ENCODE assay signal across 13 cellular contexts in the genomic region with DNA sequence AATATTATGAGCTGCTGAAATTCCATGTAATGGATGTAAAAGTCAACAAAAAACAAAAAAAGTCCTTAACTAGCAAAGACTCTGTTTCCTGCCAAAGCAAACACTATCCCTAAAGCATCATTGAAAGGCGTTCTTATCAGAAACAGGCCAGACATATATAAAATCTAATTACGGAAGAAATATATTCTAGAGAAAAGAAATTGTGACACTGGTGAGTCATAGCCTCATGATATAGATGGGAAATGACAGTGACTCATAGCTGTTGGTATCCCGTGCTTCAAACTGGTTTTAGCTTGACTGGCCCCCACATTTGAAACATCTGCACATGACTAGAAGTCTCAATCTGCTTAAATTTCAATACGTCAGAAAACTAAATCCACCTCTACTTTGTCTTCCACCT.
DNase-seq lines count a peak whose midpoint lies in the region; ATAC-seq and TF ChIP-seq lines count a peak whose summit lies in the region.
"Had no signal": no experiment of that assay in that cellular context is flagged by ENCODE, and none has a peak within 500 bp of the region (broad histone marks: within the 10 kb centered on the region; RNA-seq: fewer than 3 reads in every experiment).

No MANE protein-coding gene starts in this region.

- TF ChIP-seq CTCF in IMR-90 (conservative IDR thresholded peaks at IDR 0.05; ENCODE audit: low read depth, low read length) (no peak), fibroblast of mammary gland (conservative IDR thresholded peaks at IDR 0.05; ENCODE audit: control insufficient read depth, insufficient read depth, low read depth, low read length) (no peak), psoas muscle (IDR thresholded peaks at IDR 0.05) (no peak)

- H2BK120ac ChIP-seq in IMR-90 (ENCODE audit: low read depth, low read length) = no peak overlapping the region

- H3K27me3 ChIP-seq in IMR-90 (ENCODE audit: control insufficient read depth, insufficient read depth, low read length) = no peaks in the 10 kb centered on the region
- H3K27me3 ChIP-seq in psoas muscle (ENCODE audit: insufficient read depth in 3 of 3, low read length in 2 of 3) = no peaks in the 10 kb centered on the region
- H3K27me3 ChIP-seq: uterus had no signal

- dilution Hi-C loops in IMR-90 (cut with HindIII; ENCODE audit: low sequenced_read_pairs, unreplicated experiment) = no loop called here

- H3K14ac ChIP-seq in IMR-90 (replicated peaks; ENCODE audit: low read depth, low read length) = no peak overlapping the region

- CTCF ChIA-PET in IMR-90 (lab: Yijun Ruan, JAX) = no interaction called here

- H4K8ac ChIP-seq in IMR-90 (ENCODE audit: low read depth in 2 of 2, low read length in 2 of 2) = no peak overlapping the region

- no peak overlapping the region for H3K4me3 ChIP-seq in IMR-90 (ENCODE audit: insufficient read depth, low read depth, low read length)
- H3K4me3 ChIP-seq in fibroblast of mammary gland (ENCODE audit: control insufficient read depth, low read depth, low read length) = no peak overlapping the region
- H3K4me3 ChIP-seq in psoas muscle = no peak overlapping the region
- H3K4me3 ChIP-seq: HAP-1, uterus had no signal

- H3K36me3 ChIP-seq in IMR-90 (ENCODE audit: control insufficient read depth, insufficient read depth, low read length) (no peaks in the 10 kb centered on the region), psoas muscle (ENCODE audit: insufficient read depth in 1 of 2, low read depth in 1 of 2) (no peaks in the 10 kb centered on the region)
- H3K36me3 ChIP-seq: HAP-1, uterus had no signal

- no peaks in the 10 kb centered on the region for H3K79me1 ChIP-seq in IMR-90 (ENCODE audit: low read depth in 1 of 2, low read length in 2 of 2)

- ATAC-seq in IMR-90 (ENCODE audit: low read depth) = no peak
- ATAC-seq in psoas muscle = no peak
- no peak for ATAC-seq in Right ventricle myocardium inferior
- ATAC-seq: activated naive CD4-positive, alpha-beta T cell treated with anti-CD3 and anti-CD28 coated beads, Interleukin-2, amount 50 U/mL, for 72 hours; left lobe of liver had no signal

- no peak overlapping the region for H2AK9ac ChIP-seq in IMR-90 (replicated peaks; ENCODE audit: low read depth, low read length, poor library complexity)

- no peak overlapping the region for H3K23ac ChIP-seq in IMR-90 (ENCODE audit: low read depth, low read length)

- no peaks in the 10 kb centered on the region for H4K20me1 ChIP-seq in IMR-90 (ENCODE audit: insufficient read depth, low read length)

- TF ChIP-seq RAD21 in IMR-90 (IDR thresholded peaks at IDR 0.05; ENCODE audit: low read length) = no peak

- H3K9me3 ChIP-seq in IMR-90 (ENCODE audit: control insufficient read depth, insufficient read depth, low read length) (peaks cover 11% of the 10 kb centered on the region; the same call in 1 of the 2 replicates), psoas muscle (no peaks in the 10 kb centered on the region)
- H3K9me3 ChIP-seq: HAP-1, uterus had no signal

- H3K9me1 ChIP-seq in IMR-90 (ENCODE audit: insufficient read depth, low read length) = no peaks in the 10 kb centered on the region

- no peak overlapping the region for H3K9ac ChIP-seq in IMR-90 (ENCODE audit: low read depth, low read length)

- intact Hi-C loops in IMR-90 (cut with micrococcal nuclease) = no loop called here
- intact Hi-C loops in psoas muscle (cut with DNase I) = no loop called here
- intact Hi-C loops in Right ventricle myocardium inferior (cut with DNase I) = no loop called here

- no peak overlapping the region for H3K4me2 ChIP-seq in IMR-90 (ENCODE audit: low read depth, low read length)

- H3K18ac ChIP-seq in IMR-90 (ENCODE audit: low read depth, low read length) = no peak overlapping the region

- WGBS in IMR-90 (ENCODE audit: extremely low coverage in 2 of 2, insufficient read length in 1 of 2), 2 experiments = no CpG with 5 or more reads among the region's 4 CpGs
- 42 to 75% (median 73%) methylated on average over 4 of the region's 4 CpGs for WGBS in psoas muscle, 3 donors

- H4K91ac ChIP-seq in IMR-90 (ENCODE audit: insufficient read depth, low read depth, low read length) = no peak overlapping the region

- no peak overlapping the region for H2BK20ac ChIP-seq in IMR-90 (ENCODE audit: low read depth, low read length)

- H3K27ac ChIP-seq in IMR-90 (ENCODE audit: insufficient read depth, low read length) = no peak overlapping the region
- H3K27ac ChIP-seq in psoas muscle = no peak overlapping the region
- H3K27ac ChIP-seq: uterus had no signal

- DNase-seq in IMR-90 (peak; percentile 0), SK-N-DZ (ENCODE audit: low spot score) (peak; percentile 6), fibroblast of mammary gland (ENCODE audit: low read depth) (peak; percentile 80), stromal cell of bone marrow (ENCODE audit: low read depth) (peak; percentile 4), psoas muscle (no peak), Right ventricle myocardium inferior (ENCODE audit: missing footprints) (no peak), activated gamma-delta T cell treated with Interleukin-2 at 50 U/mL for 16 hours (no peak)
- DNase-seq: activated CD4-positive, alpha-beta T cell treated with anti-CD3 and anti-CD28 coated beads, Interleukin-2, amount 10 ng/mL, durations not matched to agents 24 days and 14 days; NCI-H1694; uterus had no signal

- H3K56ac ChIP-seq in IMR-90 (ENCODE audit: extremely low read depth, insufficient read depth, low read length) = no peak overlapping the region

- POLR2A ChIA-PET in IMR-90 (lab: Charles Lee; ENCODE audit: unreplicated experiment) = no interaction called here

- H2BK5ac ChIP-seq in IMR-90 (ENCODE audit: low read depth, low read length, poor library complexity, severe bottlenecking) = no peak overlapping the region

- H2BK15ac ChIP-seq in IMR-90 (ENCODE audit: low read depth, low read length) = no peak overlapping the region

- no peak for TF ChIP-seq POLR2A in IMR-90 (IDR thresholded peaks at IDR 0.05; ENCODE audit: low read depth, low read length)

- H2AFZ ChIP-seq in IMR-90 (replicated peaks; ENCODE audit: low read length, poor library complexity) = no peak overlapping the region

- H2AK5ac ChIP-seq in IMR-90 (ENCODE audit: low read depth, low read length) = no peak overlapping the region

- H3K4me1 ChIP-seq in IMR-90 (ENCODE audit: control insufficient read depth, insufficient read depth, low read length) (no peaks in the 10 kb centered on the region), psoas muscle (no peaks in the 10 kb centered on the region)
- H3K4me1 ChIP-seq: HAP-1, uterus had no signal

- no peak overlapping the region for H4K5ac ChIP-seq in IMR-90 (ENCODE audit: low read depth, low read length)

- in situ Hi-C loops in IMR-90 (cut with MboI; ENCODE audit: low sequenced_read_pairs) = no loop called here

- BruUV-seq in IMR-90 (replicated peaks; lab: Mats Ljungman, UMichigan) = no TSS peak

- H3K4ac ChIP-seq in IMR-90 (ENCODE audit: low read depth, low read length) = no peak overlapping the region

TF ChIP-seq in IMR-90, 13 proteins besides CTCF, POLR2A, EP300 and RAD21:
- TF ChIP-seq, protein P1, sequence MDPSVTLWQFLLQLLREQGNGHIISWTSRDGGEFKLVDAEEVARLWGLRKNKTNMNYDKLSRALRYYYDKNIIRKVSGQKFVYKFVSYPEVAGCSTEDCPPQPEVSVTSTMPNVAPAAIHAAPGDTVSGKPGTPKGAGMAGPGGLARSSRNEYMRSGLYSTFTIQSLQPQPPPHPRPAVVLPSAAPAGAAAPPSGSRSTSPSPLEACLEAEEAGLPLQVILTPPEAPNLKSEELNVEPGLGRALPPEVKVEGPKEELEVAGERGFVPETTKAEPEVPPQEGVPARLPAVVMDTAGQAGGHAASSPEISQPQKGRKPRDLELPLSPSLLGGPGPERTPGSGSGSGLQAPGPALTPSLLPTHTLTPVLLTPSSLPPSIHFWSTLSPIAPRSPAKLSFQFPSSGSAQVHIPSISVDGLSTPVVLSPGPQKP (IDR thresholded peaks at IDR 0.05; ENCODE audit: borderline replicate concordance, low read depth, low read length) = no peak
- no peak for TF ChIP-seq SMC3 (IDR thresholded peaks at IDR 0.05; ENCODE audit: low read depth, low read length)
- TF ChIP-seq NFE2L2 (IDR thresholded peaks at IDR 0.05; ENCODE audit: low read depth, low read length) = no peak
- no peak for TF ChIP-seq CHD1 (IDR thresholded peaks at IDR 0.05; ENCODE audit: low read depth, low read length)
- TF ChIP-seq MAFK (IDR thresholded peaks at IDR 0.05; ENCODE audit: low read depth, low read length) = no peak
- TF ChIP-seq FOS (IDR thresholded peaks at IDR 0.05; ENCODE audit: low read depth, low read length) = no peak
- no peak for TF ChIP-seq CEBPB (IDR thresholded peaks at IDR 0.05; ENCODE audit: low read depth, low read length)
- TF ChIP-seq RCOR1 (IDR thresholded peaks at IDR 0.05; ENCODE audit: insufficient replicate concordance, low read length) = no peak
- TF ChIP-seq, protein P2, sequence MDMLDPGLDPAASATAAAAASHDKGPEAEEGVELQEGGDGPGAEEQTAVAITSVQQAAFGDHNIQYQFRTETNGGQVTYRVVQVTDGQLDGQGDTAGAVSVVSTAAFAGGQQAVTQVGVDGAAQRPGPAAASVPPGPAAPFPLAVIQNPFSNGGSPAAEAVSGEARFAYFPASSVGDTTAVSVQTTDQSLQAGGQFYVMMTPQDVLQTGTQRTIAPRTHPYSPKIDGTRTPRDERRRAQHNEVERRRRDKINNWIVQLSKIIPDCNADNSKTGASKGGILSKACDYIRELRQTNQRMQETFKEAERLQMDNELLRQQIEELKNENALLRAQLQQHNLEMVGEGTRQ (IDR thresholded peaks at IDR 0.05; ENCODE audit: low read depth, low read length) = no peak
- TF ChIP-seq BHLHE40 (IDR thresholded peaks at IDR 0.05; ENCODE audit: low read depth, low read length) = no peak
- TF ChIP-seq MXI1 (IDR thresholded peaks at IDR 0.05; ENCODE audit: borderline replicate concordance, low read depth, low read length) = no peak
- no peak for TF ChIP-seq RFX5 (IDR thresholded peaks at IDR 0.05; ENCODE audit: low read depth, low read length)

Comparison
In these comparisons a context has a peak if more than half of its experiments do, and no peak if none do; other contexts are left out.
1. DNase-seq: peak in IMR-90 (single experiment), SK-N-DZ (single experiment), fibroblast of mammary gland (single experiment) and stromal cell of bone marrow (single experiment); none in psoas muscle (0 of 2), Right ventricle myocardium inferior (single experiment) and activated gamma-delta T cell treated with Interleukin-2 at 50 U/mL for 16 hours (single experiment).